Comparison of ENCODE assay signal across 8 cellular contexts in genomic region chr12:57088442-57089258, GRCh38. TPM values are rescaled to one million over a fixed set of nuclear protein-coding genes. Genes with fewer than 3 reads are reported as not detected.
DNase-seq lines count a peak whose midpoint lies in the region; ATAC-seq and TF ChIP-seq lines count a peak whose summit lies in the region.

Gene NAB2, plus strand, starts transcription at chr12:57089114. Its CDS starts 158 bp downstream, at chr12:57089272.

- peak; percentile 58 for ATAC-seq in GM19395 (IDR thresholded peaks at IDR 0.05; ENCODE audit: unreplicated experiment)
- ATAC-seq in HG03558 (IDR thresholded peaks at IDR 0.05; ENCODE audit: extremely low read depth, unreplicated experiment): peak; percentile 31

- peak in 1 of 2 donors; percentile 50 for TF ChIP-seq POLR2A in lower leg skin (IDR thresholded peaks at IDR 0.05)

- 0% methylated on average over 49 to 55 of the region's 85 CpGs for WGBS in lower leg skin, 2 donors

- peak within 1 kb of the TSS; percentile 76 to 99 (median 97) for H3K27ac ChIP-seq in dorsolateral prefrontal cortex

- H3K4me3 Mint-ChIP-seq in CD14-positive monocyte: peak within 1 kb of the TSS; percentile 90 to 93

- H3K4me3 ChIP-seq in dorsolateral prefrontal cortex (peak within 1 kb of the TSS; percentile 48 to 90 (median 79)), lower leg skin (ENCODE audit: low read depth, poor library complexity, severe bottlenecking) (peak within 1 kb of the TSS; percentile 77)

- H3K4me1 Mint-ChIP-seq in CD14-positive monocyte: peaks cover 48% of the 10 kb centered on the region

- no peaks in the 10 kb centered on the region for H3K27me3 ChIP-seq in dorsolateral prefrontal cortex

- TF ChIP-seq CTCF in CD14-positive monocyte (IDR thresholded peaks at IDR 0.05) (no peak), dorsolateral prefrontal cortex (IDR thresholded peaks at IDR 0.05 in 54 of 56, conservative IDR thresholded peaks at IDR 0.05 in 2 of 56; ENCODE audit: low read depth in 1 of 56, partially characterized antibody in 56 of 56) (peak in 7 of 56 donors; percentile 5 to 23 (median 19)), lower leg skin (IDR thresholded peaks at IDR 0.05) (no peak)

- peaks cover 0 to 2% (median 0%) of the 10 kb centered on the region in 7 donors for H3K9me3 Mint-ChIP-seq in CD14-positive monocyte

- intact Hi-C loops in CD14-positive monocyte (cut with micrococcal nuclease) (no loop called here), dorsolateral prefrontal cortex (cut with DNase I) (no loop called here), lower leg skin (cut with DNase I; ENCODE audit: low total_unique reads) (no loop called here)

- peaks cover 0 to 12% (median 10%) of the 10 kb centered on the region in 3 donors for H3K27me3 Mint-ChIP-seq in CD14-positive monocyte (ENCODE audit: low read depth in 3 of 3)

- peak within 1 kb of the TSS; percentile 94 to 98 (median 97) for H3K27ac Mint-ChIP-seq in CD14-positive monocyte

- peaks cover 19 to 20% of the 10 kb centered on the region in 2 donors for H3K36me3 Mint-ChIP-seq in CD14-positive monocyte

- DNase-seq in CD14-positive monocyte (ENCODE audit: low spot score): peak; percentile 93
- DNase-seq in NCI-H774 (lab: John Stamatoyannopoulos, UW): peak; percentile 92
- peak; percentile 89 to 91 for DNase-seq in activated CD4-positive, alpha-beta T cell treated with anti-CD3 and anti-CD28 coated beads, Interleukin-2, amount 50 U/mL, for 48 hours
- peak; percentile 72 to 93 (median 85) for DNase-seq in dorsolateral prefrontal cortex
- peak; percentile 95 to 99 for DNase-seq in lower leg skin (ENCODE audit: low spot score in 2 of 2)
- DNase-seq in stimulated activated CD4-positive, alpha-beta T cell treated with anti-CD3 and anti-CD28 coated beads, Interleukin-4, amount 100 ng/mL, for 24 hours: peak; percentile 83

RNA-seq across cellular contexts. Expression of gene NAB2, which starts in this region (rescaled TPM):
- 1 to 10 TPM in 1 of 2 donors, under 1 TPM in 1; 1.00 to 2.7 TPM for polyA plus RNA-seq in CD14-positive monocyte
- 10 to 100 TPM; 15.3 to 64.0 (median 32.6) TPM for total RNA-seq in dorsolateral prefrontal cortex
- total RNA-seq in lower leg skin: 10 to 100 TPM; 44.1 to 89.6 (median 64.6) TPM

Comparison
In these comparisons a context has a peak if more than half of its experiments do, and no peak if none do; other contexts are left out.
1. Peak in every context shown above with its lines: DNase-seq, ATAC-seq, H3K4me3 ChIP-seq and H3K27ac ChIP-seq.